ENCODE assay signal across 8 cellular contexts in genomic region chr2:27807476-27807875, GRCh38.
DNase-seq lines count a peak whose midpoint lies in the region; ATAC-seq, FAIRE-seq and TF ChIP-seq lines count a peak whose summit lies in the region.

No MANE protein-coding gene starts in this region.

- no peak for ATAC-seq in HG02870 (IDR thresholded peaks at IDR 0.05; ENCODE audit: unreplicated experiment)

- H3K4me3 ChIP-seq in HFF-Myc (replicated peaks; ENCODE audit: low read depth, low read length), result no peak overlapping the region

- TF ChIP-seq CTCF in D721Med (IDR thresholded peaks at IDR 0.05; ENCODE audit: insufficient read depth, missing control alignments) (peak; percentile 48), HFF-Myc (IDR thresholded peaks at IDR 0.05; ENCODE audit: low read depth, low read length, missing control alignments) (peak; percentile 53)

- FAIRE-seq in D721Med (lab: Jason Lieb, UNC), result no peak

- DNase-seq in D721Med (ENCODE audit: insufficient read length, low spot score) (no peak), HFF-Myc (ENCODE audit: extremely low read depth, low read depth) (no peak), kidney tubule cell (ENCODE audit: low spot score) (peak; percentile 74), NCI-H128 (lab: John Stamatoyannopoulos, UW; ENCODE audit: unreplicated experiment) (no peak), globus pallidus (ENCODE audit: low spot score) (no peak), NOMO-1 treated with DMSO at 0.1 percent for 48 hours (lab: John Stamatoyannopoulos, UW; ENCODE audit: unreplicated experiment) (no peak)
- peak; percentile 2 to 5 for DNase-seq in activated CD4-positive, alpha-beta T cell treated with anti-CD3 and anti-CD28 coated beads, Interleukin-2, amount 50 U/mL, for 4 hours

Comparison
In these comparisons a context has a peak if more than half of its experiments do, and no peak if none do; other contexts are left out.
1. DNase-seq: peak in activated CD4-positive, alpha-beta T cell treated with anti-CD3 and anti-CD28 coated beads, Interleukin-2, amount 50 U/mL, for 4 hours (2 of 2) and kidney tubule cell (single experiment); none in D721Med (single experiment), HFF-Myc (single experiment), NCI-H128 (single experiment), globus pallidus (single experiment) and NOMO-1 treated with DMSO at 0.1 percent for 48 hours (single experiment).